1 cellular context compared by ENCODE assay signal in the genomic region with DNA sequence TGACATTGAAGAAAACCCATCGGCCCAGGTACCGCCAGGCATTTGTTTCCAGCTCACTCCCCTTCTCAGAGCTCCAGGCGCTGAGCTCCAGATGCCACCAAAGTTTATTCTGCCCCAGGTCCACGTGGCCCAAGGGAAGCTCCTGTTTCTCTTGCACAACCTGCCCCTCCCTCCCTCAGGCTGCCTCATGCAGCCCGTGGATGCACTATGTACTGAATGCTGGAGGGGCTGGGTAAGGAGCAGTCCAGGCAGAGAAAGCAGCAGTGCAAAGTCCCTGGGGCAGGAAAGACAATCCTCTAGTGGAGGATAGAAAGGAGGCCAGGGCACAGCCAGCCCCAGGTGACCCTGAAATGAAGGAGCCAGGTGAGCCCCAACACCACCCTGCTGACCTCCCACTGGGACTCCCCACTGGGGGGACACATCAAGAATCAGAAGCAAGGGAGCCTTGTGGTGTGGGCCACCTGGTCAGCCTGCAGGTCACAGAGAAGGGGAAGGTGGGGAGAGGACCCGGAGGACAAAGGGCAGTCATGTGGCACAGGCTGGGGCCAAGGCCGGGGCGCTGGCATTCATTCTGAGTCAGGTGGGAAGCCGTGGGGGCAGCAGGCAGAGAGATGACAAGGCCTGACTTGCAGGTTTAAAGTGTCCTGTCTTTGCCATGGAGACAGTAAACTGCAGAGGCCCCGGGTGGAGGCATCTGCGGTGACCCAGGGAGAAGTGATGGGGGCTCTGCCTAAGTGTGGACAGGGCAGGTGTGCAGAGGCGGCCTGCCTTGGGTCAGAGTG.
TF ChIP-seq lines count a peak whose summit lies in the region.

No MANE protein-coding gene starts in this region.

TF ChIP-seq in HepG2, 621 proteins besides CTCF, POLR2A, EP300 and RAD21 (continued from another document and continues in another):
- TF ChIP-seq, protein P1, sequence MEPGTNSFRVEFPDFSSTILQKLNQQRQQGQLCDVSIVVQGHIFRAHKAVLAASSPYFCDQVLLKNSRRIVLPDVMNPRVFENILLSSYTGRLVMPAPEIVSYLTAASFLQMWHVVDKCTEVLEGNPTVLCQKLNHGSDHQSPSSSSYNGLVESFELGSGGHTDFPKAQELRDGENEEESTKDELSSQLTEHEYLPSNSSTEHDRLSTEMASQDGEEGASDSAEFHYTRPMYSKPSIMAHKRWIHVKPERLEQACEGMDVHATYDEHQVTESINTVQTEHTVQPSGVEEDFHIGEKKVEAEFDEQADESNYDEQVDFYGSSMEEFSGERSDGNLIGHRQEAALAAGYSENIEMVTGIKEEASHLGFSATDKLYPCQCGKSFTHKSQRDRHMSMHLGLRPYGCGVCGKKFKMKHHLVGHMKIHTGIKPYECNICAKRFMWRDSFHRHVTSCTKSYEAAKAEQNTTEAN (CRISPR knock-in tag; conservative IDR thresholded peaks at IDR 0.05): no peak
- TF ChIP-seq NFIB (CRISPR knock-in tag; IDR thresholded peaks at IDR 0.05; ENCODE audit: borderline replicate concordance) (no peak), ZNF20 (CRISPR knock-in tag; IDR thresholded peaks at IDR 0.05) (no peak), ATF7-NPFF (CRISPR knock-in tag; IDR thresholded peaks at IDR 0.05; ENCODE audit: low read depth) (no peak), NFYC (CRISPR knock-in tag; IDR thresholded peaks at IDR 0.05) (no peak), MYC (CRISPR knock-in tag; IDR thresholded peaks at IDR 0.05; ENCODE audit: borderline replicate concordance) (peak; percentile 96), ZNF530 (CRISPR knock-in tag; IDR thresholded peaks at IDR 0.05; ENCODE audit: low read depth) (no peak), ZSCAN25 (CRISPR knock-in tag; IDR thresholded peaks at IDR 0.05) (no peak), HNF4A (CRISPR knock-in tag; IDR thresholded peaks at IDR 0.05) (peak; percentile 94), MTERF4 (CRISPR knock-in tag; IDR thresholded peaks at IDR 0.05) (no peak), HDAC1 (CRISPR knock-in tag; IDR thresholded peaks at IDR 0.05) (peak; percentile 63), RBM39 (IDR thresholded peaks at IDR 0.05; ENCODE audit: low read depth, low read length, poor library complexity, severe bottlenecking) (no peak), NR1H2 (CRISPR knock-in tag; IDR thresholded peaks at IDR 0.05; ENCODE audit: borderline replicate concordance, low read depth) (no peak), MIXL1 (CRISPR knock-in tag; IDR thresholded peaks at IDR 0.05) (no peak), MAZ (IDR thresholded peaks at IDR 0.05; ENCODE audit: borderline replicate concordance, low read depth, low read length) (peak; percentile 77; the same call in 1 of the 2 replicates), MAZ (CRISPR knock-in tag; IDR thresholded peaks at IDR 0.05; ENCODE audit: low read depth) (peak; percentile 73; the same call in 1 of the 2 replicates), CHCHD3 (CRISPR knock-in tag; IDR thresholded peaks at IDR 0.05) (no peak), SMARCC2 (IDR thresholded peaks at IDR 0.05) (no peak), ZNF576 (CRISPR knock-in tag; IDR thresholded peaks at IDR 0.05) (no peak), NONO (IDR thresholded peaks at IDR 0.05) (no peak), NONO (CRISPR knock-in tag; conservative IDR thresholded peaks at IDR 0.05) (peak; percentile 80), SNAPC5 (CRISPR knock-in tag; IDR thresholded peaks at IDR 0.05; ENCODE audit: borderline replicate concordance) (no peak), ZFP82 (CRISPR knock-in tag; IDR thresholded peaks at IDR 0.05; ENCODE audit: borderline replicate concordance) (no peak), SP140L (CRISPR knock-in tag; IDR thresholded peaks at IDR 0.05; ENCODE audit: borderline replicate concordance) (no peak), REPIN1 (CRISPR knock-in tag; IDR thresholded peaks at IDR 0.05; ENCODE audit: borderline replicate concordance, low read depth) (peak; percentile 16; the same call in 1 of the 2 replicates), XRCC5 (optimal IDR thresholded peaks at IDR 0.05; ENCODE audit: low read length) (peak; percentile 53), ISL2 (CRISPR knock-in tag; IDR thresholded peaks at IDR 0.05) (no peak), KLF16 (CRISPR knock-in tag; IDR thresholded peaks at IDR 0.05) (no peak), MXI1 (IDR thresholded peaks at IDR 0.05; ENCODE audit: borderline replicate concordance, low read depth, low read length) (peak; percentile 67; the same call in 1 of the 3 replicates), POGZ (CRISPR knock-in tag; IDR thresholded peaks at IDR 0.05) (0 out of 2 replicates have a peak, but pooled peaks have one; percentile 52), CAMTA2 (CRISPR knock-in tag; IDR thresholded peaks at IDR 0.05; ENCODE audit: borderline replicate concordance) (no peak), MTF2 (CRISPR knock-in tag; IDR thresholded peaks at IDR 0.05; ENCODE audit: borderline replicate concordance) (no peak), ZBTB7B (CRISPR knock-in tag; IDR thresholded peaks at IDR 0.05) (peak; percentile 29; the same call in 1 of the 2 replicates), ATAD3A (CRISPR knock-in tag; IDR thresholded peaks at IDR 0.05) (no peak), ZNF788 (CRISPR knock-in tag; IDR thresholded peaks at IDR 0.05; ENCODE audit: borderline replicate concordance) (peak; percentile 85; the same call in 1 of the 2 replicates), ZBTB42 (CRISPR knock-in tag; IDR thresholded peaks at IDR 0.05) (0 out of 2 replicates have a peak, but pooled peaks have one; percentile 37), ETV6 (CRISPR knock-in tag; conservative IDR thresholded peaks at IDR 0.05) (no peak), YEATS4 (CRISPR knock-in tag; IDR thresholded peaks at IDR 0.05; ENCODE audit: borderline replicate concordance) (peak; percentile 54; the same call in 1 of the 2 replicates), ZNF720 (CRISPR knock-in tag; IDR thresholded peaks at IDR 0.05) (no peak), HNF1A (IDR thresholded peaks at IDR 0.05; ENCODE audit: low read depth) (no peak), HNF1A (CRISPR knock-in tag; IDR thresholded peaks at IDR 0.05; ENCODE audit: borderline replicate concordance) (no peak), E2F5 (CRISPR knock-in tag; conservative IDR thresholded peaks at IDR 0.05) (no peak), ARHGAP35 (CRISPR knock-in tag; IDR thresholded peaks at IDR 0.05; ENCODE audit: borderline replicate concordance) (0 out of 2 replicates have a peak, but pooled peaks have one; percentile 14), ZNF597 (CRISPR knock-in tag; IDR thresholded peaks at IDR 0.05) (no peak), KLF13 (CRISPR knock-in tag; IDR thresholded peaks at IDR 0.05) (no peak), ZBTB7A (CRISPR knock-in tag; IDR thresholded peaks at IDR 0.05) (0 out of 2 replicates have a peak, but pooled peaks have one; percentile 51), ZNF740 (CRISPR knock-in tag; IDR thresholded peaks at IDR 0.05) (peak; percentile 70; the same call in 1 of the 2 replicates)
- TF ChIP-seq, protein P2, sequence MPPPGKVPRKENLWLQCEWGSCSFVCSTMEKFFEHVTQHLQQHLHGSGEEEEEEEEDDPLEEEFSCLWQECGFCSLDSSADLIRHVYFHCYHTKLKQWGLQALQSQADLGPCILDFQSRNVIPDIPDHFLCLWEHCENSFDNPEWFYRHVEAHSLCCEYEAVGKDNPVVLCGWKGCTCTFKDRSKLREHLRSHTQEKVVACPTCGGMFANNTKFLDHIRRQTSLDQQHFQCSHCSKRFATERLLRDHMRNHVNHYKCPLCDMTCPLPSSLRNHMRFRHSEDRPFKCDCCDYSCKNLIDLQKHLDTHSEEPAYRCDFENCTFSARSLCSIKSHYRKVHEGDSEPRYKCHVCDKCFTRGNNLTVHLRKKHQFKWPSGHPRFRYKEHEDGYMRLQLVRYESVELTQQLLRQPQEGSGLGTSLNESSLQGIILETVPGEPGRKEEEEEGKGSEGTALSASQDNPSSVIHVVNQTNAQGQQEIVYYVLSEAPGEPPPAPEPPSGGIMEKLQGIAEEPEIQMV (CRISPR knock-in tag; IDR thresholded peaks at IDR 0.05; ENCODE audit: low read depth): no peak
- TF ChIP-seq, protein P3, sequence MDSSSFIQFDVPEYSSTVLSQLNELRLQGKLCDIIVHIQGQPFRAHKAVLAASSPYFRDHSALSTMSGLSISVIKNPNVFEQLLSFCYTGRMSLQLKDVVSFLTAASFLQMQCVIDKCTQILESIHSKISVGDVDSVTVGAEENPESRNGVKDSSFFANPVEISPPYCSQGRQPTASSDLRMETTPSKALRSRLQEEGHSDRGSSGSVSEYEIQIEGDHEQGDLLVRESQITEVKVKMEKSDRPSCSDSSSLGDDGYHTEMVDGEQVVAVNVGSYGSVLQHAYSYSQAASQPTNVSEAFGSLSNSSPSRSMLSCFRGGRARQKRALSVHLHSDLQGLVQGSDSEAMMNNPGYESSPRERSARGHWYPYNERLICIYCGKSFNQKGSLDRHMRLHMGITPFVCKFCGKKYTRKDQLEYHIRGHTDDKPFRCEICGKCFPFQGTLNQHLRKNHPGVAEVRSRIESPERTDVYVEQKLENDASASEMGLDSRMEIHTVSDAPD (CRISPR knock-in tag; IDR thresholded peaks at IDR 0.05): no peak
- TF ChIP-seq, protein P4, sequence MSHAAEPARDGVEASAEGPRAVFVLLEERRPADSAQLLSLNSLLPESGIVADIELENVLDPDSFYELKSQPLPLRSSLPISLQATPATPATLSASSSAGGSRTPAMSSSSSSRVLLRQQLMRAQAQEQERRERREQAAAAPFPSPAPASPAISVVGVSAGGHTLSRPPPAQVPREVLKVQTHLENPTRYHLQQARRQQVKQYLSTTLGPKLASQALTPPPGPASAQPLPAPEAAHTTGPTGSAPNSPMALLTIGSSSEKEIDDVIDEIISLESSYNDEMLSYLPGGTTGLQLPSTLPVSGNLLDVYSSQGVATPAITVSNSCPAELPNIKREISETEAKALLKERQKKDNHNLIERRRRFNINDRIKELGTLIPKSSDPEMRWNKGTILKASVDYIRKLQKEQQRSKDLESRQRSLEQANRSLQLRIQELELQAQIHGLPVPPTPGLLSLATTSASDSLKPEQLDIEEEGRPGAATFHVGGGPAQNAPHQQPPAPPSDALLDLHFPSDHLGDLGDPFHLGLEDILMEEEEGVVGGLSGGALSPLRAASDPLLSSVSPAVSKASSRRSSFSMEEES (CRISPR knock-in tag; IDR thresholded peaks at IDR 0.05): peak; percentile 63; the same call in 1 of the 2 replicates
